ENCODE assay signal across 15 cellular contexts in the genomic region with DNA sequence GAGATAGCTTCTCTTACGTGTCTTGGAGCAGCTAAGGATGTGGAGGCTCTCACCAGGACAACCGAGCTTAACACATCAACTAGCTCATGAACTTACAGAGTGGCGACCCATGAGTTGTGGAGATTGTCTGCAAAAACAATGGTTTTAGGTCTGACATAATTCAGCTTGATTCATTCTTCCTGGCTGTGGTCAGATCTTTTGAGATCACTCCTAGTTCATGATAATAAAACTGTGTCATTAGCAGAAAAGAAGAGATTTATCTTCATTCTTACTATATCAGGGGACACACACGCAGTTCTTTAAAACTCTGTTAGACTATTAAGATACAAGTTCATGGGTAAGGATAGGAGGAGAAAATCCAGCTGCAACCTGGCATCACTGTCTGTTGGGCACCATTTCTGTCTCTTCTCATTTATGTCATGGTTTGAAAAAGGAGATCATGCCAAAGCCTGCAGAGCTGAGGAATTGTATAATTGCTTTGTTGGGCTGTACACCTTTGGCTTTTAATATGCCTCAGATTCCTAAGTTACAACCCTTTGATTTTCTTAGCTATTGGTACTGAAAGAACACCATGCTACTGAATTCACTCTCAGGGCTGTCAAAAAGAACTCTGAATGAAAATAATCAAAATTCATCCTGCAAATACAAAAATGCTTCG.
DNase-seq lines count a peak whose midpoint lies in the region; ATAC-seq, FAIRE-seq and TF ChIP-seq lines count a peak whose summit lies in the region.
"Had no signal": no experiment of that assay in that cellular context is flagged by ENCODE, and none has a peak within 500 bp of the region (broad histone marks: within the 10 kb centered on the region; RNA-seq: fewer than 3 reads in every experiment).

No MANE protein-coding gene starts in this region.

- peaks cover 11% of the 10 kb centered on the region for H3K4me1 ChIP-seq in endothelial cell of umbilical vein (ENCODE audit: control insufficient read depth, extremely low read depth, insufficient read depth, low read length)
- H3K4me1 ChIP-seq: adrenal gland, BE2C had no signal

- no peak overlapping the region for H3K4me3 Mint-ChIP-seq in osteocyte (ENCODE audit: unreplicated experiment)
- H3K4me3 Mint-ChIP-seq: immature natural killer cell had no signal

- H3K27ac Mint-ChIP-seq in osteocyte (ENCODE audit: unreplicated experiment), result peak overlapping the region; percentile 92
- H3K27ac Mint-ChIP-seq: immature natural killer cell had no signal

- TF ChIP-seq CTCF in AG10803 (conservative IDR thresholded peaks at IDR 0.05; ENCODE audit: low read length) (no peak), endothelial cell of umbilical vein (IDR thresholded peaks at IDR 0.05; ENCODE audit: extremely low read depth in 1 of 2, insufficient read depth in 1 of 2, low read depth in 1 of 2, low read length in 2 of 2) (no peak), osteocyte (IDR thresholded peaks at IDR 0.05) (no peak), omental fat pad (IDR thresholded peaks at IDR 0.05) (no peak)

- ATAC-seq in HG02885 (IDR thresholded peaks at IDR 0.05; ENCODE audit: poor library complexity, unreplicated experiment) (no peak), omental fat pad (ENCODE audit: low FRiP score) (no peak)
- ATAC-seq: K562, Panc1 had no signal

- H3K27me3 ChIP-seq in endothelial cell of umbilical vein (ENCODE audit: control insufficient read depth in 2 of 2, insufficient read depth in 2 of 2, low read length in 2 of 2), result no peaks in the 10 kb centered on the region
- H3K27me3 ChIP-seq: adrenal gland, BE2C had no signal

- POLR2A ChIA-PET in endothelial cell of umbilical vein (lab: Charles Lee), result no interaction called here

- H3K79me2 ChIP-seq in endothelial cell of umbilical vein (ENCODE audit: control insufficient read depth, insufficient read depth, low read length), result no peaks in the 10 kb centered on the region

- H3K9me3 ChIP-seq in endothelial cell of umbilical vein (replicated peaks; ENCODE audit: control insufficient read depth, insufficient read depth, low read length), result no peaks in the 10 kb centered on the region
- H3K9me3 ChIP-seq: adrenal gland, BE2C had no signal

- H3K4me3 ChIP-seq in AG10803 (ENCODE audit: low read length) (no peak overlapping the region), endothelial cell of umbilical vein (replicated peaks in 1 of 3; ENCODE audit: insufficient read depth in 1 of 3, low read depth in 1 of 3, low read length in 3 of 3) (no peak overlapping the region)
- H3K4me3 ChIP-seq: adrenal gland, K562 had no signal

- FAIRE-seq in endothelial cell of umbilical vein (lab: Jason Lieb, UNC), result peak; percentile 84
- FAIRE-seq: K562 had no signal

- no peak overlapping the region for H3K9ac ChIP-seq in endothelial cell of umbilical vein (replicated peaks; ENCODE audit: extremely low read depth, insufficient read depth, low read length)

- peaks cover 90% of the 10 kb centered on the region for H3K4me1 Mint-ChIP-seq in osteocyte (ENCODE audit: unreplicated experiment)
- H3K4me1 Mint-ChIP-seq: immature natural killer cell had no signal

- H3K27me3 Mint-ChIP-seq in osteocyte (ENCODE audit: unreplicated experiment), result no peaks in the 10 kb centered on the region

- H3K36me3 Mint-ChIP-seq in osteocyte (ENCODE audit: unreplicated experiment), result no peaks in the 10 kb centered on the region
- H3K36me3 Mint-ChIP-seq: immature natural killer cell had no signal

- no peak overlapping the region for H3K27ac ChIP-seq in endothelial cell of umbilical vein (ENCODE audit: insufficient read depth, low read depth, low read length)

- intact Hi-C loops in endothelial cell of umbilical vein (cut with micrococcal nuclease), result no loop called here

- H3K36me3 ChIP-seq in endothelial cell of umbilical vein (ENCODE audit: control insufficient read depth in 2 of 2, extremely low read depth in 1 of 2, insufficient read depth in 2 of 2, low read length in 2 of 2), result no peaks in the 10 kb centered on the region
- H3K36me3 ChIP-seq: adrenal gland, BE2C had no signal

- DNase-seq in AG10803 (ENCODE audit: low read depth), result peak; percentile 99
- peak; percentile 6 for DNase-seq in NCI-H226
- peak; percentile 68 for DNase-seq in endothelial cell of umbilical vein (ENCODE audit: low read depth, low spot score)
- DNase-seq in osteocyte (ENCODE audit: extremely low spot score, unreplicated experiment), result no peak
- no peak for DNase-seq in cerebellar cortex (ENCODE audit: low spot score)
- DNase-seq in omental fat pad (ENCODE audit: low spot score), result no peak
- no peak for DNase-seq in kidney glomerular epithelial cell (lab: John Stamatoyannopoulos, UW)
- DNase-seq: activated CD8-positive, alpha-beta memory T cell treated with anti-CD3 and anti-CD28 coated beads, Interleukin-2, amount 50 U/mL, for 48 hours; BE2C; immature natural killer cell; nucleus accumbens had no signal

- H3K4me2 ChIP-seq in endothelial cell of umbilical vein (ENCODE audit: insufficient read depth, low read length), result no peak overlapping the region

- peaks cover 7% of the 10 kb centered on the region for H3K9me3 Mint-ChIP-seq in osteocyte (ENCODE audit: unreplicated experiment)
- H3K9me3 Mint-ChIP-seq: immature natural killer cell had no signal

- BruUV-seq in endothelial cell of umbilical vein (replicated peaks; lab: Mats Ljungman, UMichigan), result no TSS peak

- CTCF ChIA-PET in endothelial cell of umbilical vein (lab: Charles Lee), result interaction anchor here (0.8 to 1.7 kb wide), 4 partner anchors 8 to 284 kb away, joined by 3 to 5 read pairs (median 4); no protein-coding TSS in a partner anchor

- no peak for TF ChIP-seq POLR2A in endothelial cell of umbilical vein (IDR thresholded peaks at IDR 0.05; ENCODE audit: low read depth, low read length)

- dilution Hi-C loops in endothelial cell of umbilical vein (cut with MboI; ENCODE audit: extremely low pct_ligation_motif_present, low sequenced_read_pairs), result no loop called here

- no peaks in the 10 kb centered on the region for H4K20me1 ChIP-seq in endothelial cell of umbilical vein (replicated peaks; ENCODE audit: control insufficient read depth, extremely low read depth, insufficient read depth, low read length)

- no peaks in the 10 kb centered on the region for H3K9me1 ChIP-seq in endothelial cell of umbilical vein (replicated peaks; ENCODE audit: control insufficient read depth, extremely low read depth, insufficient read depth, low read length)

- H2AFZ ChIP-seq in endothelial cell of umbilical vein (ENCODE audit: low read depth, low read length), result no peak overlapping the region

TF ChIP-seq in endothelial cell of umbilical vein, 7 proteins besides CTCF, POLR2A, EP300 and RAD21:
- TF ChIP-seq POLR2AphosphoS5 (IDR thresholded peaks at IDR 0.05; ENCODE audit: insufficient read depth, low read depth, low read length) (no peak), FOS (IDR thresholded peaks at IDR 0.05; ENCODE audit: borderline replicate concordance, insufficient read depth, low read length) (peak; percentile 36), GATA2 (IDR thresholded peaks at IDR 0.05; ENCODE audit: insufficient read depth, insufficient read length, low read depth, low read length) (peak; percentile 66), EZH2 (IDR thresholded peaks at IDR 0.05; ENCODE audit: borderline replicate concordance, low read depth, low read length, severe bottlenecking) (no peak)

Comparison
In these comparisons a context has a peak if more than half of its experiments do, and no peak if none do; other contexts are left out.
1. DNase-seq: peak in AG10803 (single experiment), NCI-H226 (single experiment) and endothelial cell of umbilical vein (single experiment); none in osteocyte (single experiment), cerebellar cortex (single experiment), omental fat pad (single experiment) and kidney glomerular epithelial cell (single experiment).